ENCODE assay signal across 8 cellular contexts in genomic region chr17:3667366-3668278, GRCh38. TPM values are rescaled to one million over a fixed set of nuclear protein-coding genes. Genes with fewer than 3 reads are reported as not detected.
DNase-seq lines count a peak whose midpoint lies in the region; ATAC-seq, FAIRE-seq and TF ChIP-seq lines count a peak whose summit lies in the region.

No MANE protein-coding gene starts in this region.

- H3K4me1 ChIP-seq in mucosa of descending colon (ENCODE audit: low read depth) (peaks cover 26% of the 10 kb centered on the region), transverse colon (peaks cover 16 to 32% (median 25%) of the 10 kb centered on the region in 4 donors)

- TF ChIP-seq CTCF in activated B cell treated with CpG ODN at 0.5 μM for 24 hours (IDR thresholded peaks at IDR 0.05) (no peak), mucosa of descending colon (IDR thresholded peaks at IDR 0.05) (no peak), transverse colon (IDR thresholded peaks at IDR 0.05) (peak in 2 of 5 experiments; percentile 10 to 11)

- in situ Hi-C loops in transverse colon (cut with MboI; ENCODE audit: low pct_ligation_motif_present in 1 of 4, low pct_unique_long_range_greater_than_20kb in 1 of 4, low sequenced_read_pairs in 3 of 4), result no loop called here

- POLR2A ChIA-PET in activated B cell treated with CpG ODN at 0.5 μM for 24 hours (lab: Charles Lee), result interaction anchor here (0.5 to 4.3 kb wide), 9 partner anchors 11 to 1275 kb away, joined by 3 to 22 read pairs (median 5); partner anchors contain the start of genes CTNS and SHPK

- peak; percentile 78 for TF ChIP-seq POLR2A in transverse colon (IDR thresholded peaks at IDR 0.05)
- TF ChIP-seq POLR2A in GM12892 (IDR thresholded peaks at IDR 0.05; ENCODE audit: low read depth, low read length), result no peak

- no peaks in the 10 kb centered on the region for H3K27me3 ChIP-seq in transverse colon

- peak overlapping the region; percentile 24 for H3K27ac Mint-ChIP-seq in activated B cell treated with CpG ODN at 0.5 μM for 24 hours

- H3K4me3 ChIP-seq in mucosa of descending colon (peak overlapping the region; percentile 94), transverse colon (peak overlapping the region; percentile 80 to 98 (median 84))

- no peaks in the 10 kb centered on the region for H3K27me3 Mint-ChIP-seq in activated B cell treated with CpG ODN at 0.5 μM for 24 hours

- WGBS in transverse colon (ENCODE audit: low coverage in 1 of 2), 2 donors, result 11 to 15% methylated on average over 5 to 23 of the region's 39 CpGs

- intact Hi-C loops in activated B cell treated with CpG ODN at 0.5 μM for 24 hours (cut with micrococcal nuclease) (loop anchor here (1.0 kb wide), 1 partner anchor 31 kb away; the partner anchor contains the start of genes CTNS and SHPK), mucosa of descending colon (cut with DNase I, micrococcal nuclease) (no loop called here), transverse colon (cut with DNase I; ENCODE audit: low total_unique reads) (no loop called here)

- ATAC-seq in GM21576 (IDR thresholded peaks at IDR 0.05; ENCODE audit: unreplicated experiment), result peak; percentile 15
- no peak for ATAC-seq in activated B cell treated with CpG ODN at 0.5 μM for 24 hours (ENCODE audit: low read depth)
- peak; percentile 77 for ATAC-seq in esophagus mucosa
- ATAC-seq in mucosa of descending colon, result peak; percentile 84

- CTCF ChIA-PET in activated B cell treated with CpG ODN at 0.5 μM for 24 hours (lab: Charles Lee), result no interaction called here

- peak; percentile 96 for DNase-seq in EL
- no peak for DNase-seq in activated B cell treated with CpG ODN at 0.5 μM for 24 hours
- DNase-seq in mucosa of descending colon, result peak; percentile 91 to 93 (median 92)
- DNase-seq in transverse colon, result peak; percentile 90
- no peak for DNase-seq in GM12892 (ENCODE audit: insufficient read length)

- H3K9me3 ChIP-seq in KOPT-K1 (ENCODE audit: insufficient read depth, low read length, poor library complexity, severe bottlenecking) (no peaks in the 10 kb centered on the region), mucosa of descending colon (no peaks in the 10 kb centered on the region), transverse colon (no peaks in the 10 kb centered on the region)

- H3K36me3 Mint-ChIP-seq in activated B cell treated with CpG ODN at 0.5 μM for 24 hours (ENCODE audit: low read depth), result peaks cover 30% of the 10 kb centered on the region

- FAIRE-seq in GM12892 (lab: Jason Lieb, UNC), result no peak

- H3K27ac ChIP-seq in KOPT-K1 (ENCODE audit: low read depth, low read length, poor library complexity, severe bottlenecking), result peak overlapping the region; percentile 81
- peak overlapping the region; percentile 93 to 99 (median 98) for H3K27ac ChIP-seq in transverse colon

- TF ChIP-seq EP300 in transverse colon (IDR thresholded peaks at IDR 0.05; ENCODE audit: low read depth), result no peak

- H3K36me3 ChIP-seq in KOPT-K1 (ENCODE audit: insufficient read depth, low read length) (peaks cover 33% of the 10 kb centered on the region; the same call in 1 of the 2 replicates), mucosa of descending colon (ENCODE audit: low read depth) (peaks cover 14% of the 10 kb centered on the region), transverse colon (peaks cover 0 to 17% (median 7%) of the 10 kb centered on the region in 4 donors)

- H3K9me3 Mint-ChIP-seq in activated B cell treated with CpG ODN at 0.5 μM for 24 hours, result no peaks in the 10 kb centered on the region

- H3K4me3 Mint-ChIP-seq in activated B cell treated with CpG ODN at 0.5 μM for 24 hours, result peak overlapping the region; percentile 95

- peaks cover 21% of the 10 kb centered on the region for H3K4me1 Mint-ChIP-seq in activated B cell treated with CpG ODN at 0.5 μM for 24 hours

RNA-seq across cellular contexts. Expression of gene TAX1BP3, which starts 0.8 kb away (rescaled TPM):
- 15.1 and 16.4 TPM in 2 replicates for total RNA-seq in activated B cell treated with CpG ODN at 0.5 μM for 24 hours
- total RNA-seq in esophagus mucosa, result 209 TPM
- 100 to 1,000 TPM; 162 to 297 (median 197) TPM for total RNA-seq in mucosa of descending colon
- total RNA-seq in transverse colon, result 100 to 1,000 TPM; 129 to 451 (median 202) TPM
- polyA plus RNA-seq in GM12892 (2012; ENCODE audit: missing spikeins), result 12.0 TPM

RNA-seq across cellular contexts. Expression of gene EMC6, which starts 1.0 kb away (rescaled TPM):
- total RNA-seq in activated B cell treated with CpG ODN at 0.5 μM for 24 hours (33.8 and 38.0 TPM in 2 replicates), esophagus mucosa (35.0 TPM), mucosa of descending colon (10 to 100 TPM; 29.3 to 41.3 (median 32.8) TPM), transverse colon (10 to 100 TPM in 2 of 4 donors, 1 to 10 TPM in 2; 3.0 to 24.4 (median 13.2) TPM)
- 37.1 TPM for polyA plus RNA-seq in GM12892 (2012; ENCODE audit: missing spikeins)

RNA-seq across cellular contexts. Expression of gene P2RX5, which starts 28.3 kb away (rescaled TPM):
- 295 and 349 TPM in 2 replicates for total RNA-seq in activated B cell treated with CpG ODN at 0.5 μM for 24 hours
- total RNA-seq in esophagus mucosa, result 0.72 TPM
- total RNA-seq in mucosa of descending colon, result 1 to 10 TPM in 2 of 3 donors, under 1 TPM in 1; 0.73 to 2.6 (median 2.2) TPM
- 10 to 100 TPM in 1 of 4 donors, 1 to 10 TPM in 1, under 1 TPM in 2; 0.68 to 11.4 (median 2.1) TPM for total RNA-seq in transverse colon
- 13.9 TPM for polyA plus RNA-seq in GM12892 (2012; ENCODE audit: missing spikeins)

RNA-seq across cellular contexts. Expression of gene CTNS, which starts 31.1 kb away (rescaled TPM):
- 12.8 and 13.5 TPM in 2 replicates for total RNA-seq in activated B cell treated with CpG ODN at 0.5 μM for 24 hours
- 4.9 TPM for total RNA-seq in esophagus mucosa
- 10 to 100 TPM in 2 of 3 donors, 1 to 10 TPM in 1; 9.6 to 13.4 (median 13.1) TPM for total RNA-seq in mucosa of descending colon
- total RNA-seq in transverse colon, result 10 to 100 TPM in 3 of 4 donors, 1 to 10 TPM in 1; 1.2 to 25.7 (median 18.8) TPM
- polyA plus RNA-seq in GM12892 (2012; ENCODE audit: missing spikeins), result 5.6 TPM

RNA-seq across cellular contexts. Expression of gene SHPK, which starts 31.6 kb away (rescaled TPM):
- total RNA-seq in activated B cell treated with CpG ODN at 0.5 μM for 24 hours (8.1 and 9.5 TPM in 2 replicates), esophagus mucosa (11.2 TPM), mucosa of descending colon (10 to 100 TPM; 13.9 to 27.8 (median 19.0) TPM), transverse colon (10 to 100 TPM in 3 of 4 donors, 1 to 10 TPM in 1; 9.0 to 50.9 (median 24.2) TPM)
- polyA plus RNA-seq in GM12892 (2012; ENCODE audit: missing spikeins), result 6.5 TPM

Comparison
In these comparisons a context has a peak if more than half of its experiments do, and no peak if none do; other contexts are left out.
1. DNase-seq: peak in EL (single experiment), mucosa of descending colon (3 of 3) and transverse colon (single experiment); none in activated B cell treated with CpG ODN at 0.5 μM for 24 hours (single experiment) and GM12892 (single experiment).
2. RNA of gene P2RX5, which starts 28.3 kb away (total RNA-seq): 295 to 349 TPM in activated B cell treated with CpG ODN at 0.5 μM for 24 hours; 0.68 to 11.4 TPM in transverse colon, 0.73 to 2.6 TPM in mucosa of descending colon and 0.72 TPM in esophagus mucosa (single experiment); every median in the first group is over 10 times any median in the second.